Comparison of ENCODE assay signal across 15 cellular contexts in genomic region chr5:126866837-126867236, GRCh38.
DNase-seq lines count a peak whose midpoint lies in the region; ATAC-seq, FAIRE-seq and TF ChIP-seq lines count a peak whose summit lies in the region.
"Had no signal": no experiment of that assay in that cellular context is flagged by ENCODE, and none has a peak within 500 bp of the region (broad histone marks: within the 10 kb centered on the region; RNA-seq: fewer than 3 reads in every experiment).

No MANE protein-coding gene starts in this region.

- H3K4me3 ChIP-seq in heart left ventricle (no peak overlapping the region), left ventricle myocardium inferior (no peak overlapping the region), pancreas (no peak overlapping the region)
- H3K4me3 ChIP-seq: A549, PC-9, SK-N-MC had no signal

- ATAC-seq in heart left ventricle (peak in 3 of 4 donors; percentile 9 to 58 (median 29)), left ventricle myocardium superior (peak; percentile 64), HG03097 (IDR thresholded peaks at IDR 0.05; ENCODE audit: low FRiP score, unreplicated experiment) (no peak), pancreas (no peak)
- ATAC-seq: A549 had no signal

- H3K27me3 ChIP-seq in heart left ventricle (no peaks in the 10 kb centered on the region), left ventricle myocardium inferior (ENCODE audit: low read depth) (no peaks in the 10 kb centered on the region), pancreas (no peaks in the 10 kb centered on the region)

- TF ChIP-seq CTCF in heart left ventricle (IDR thresholded peaks at IDR 0.05), result no peak
- TF ChIP-seq CTCF in left ventricle myocardium inferior (IDR thresholded peaks at IDR 0.05; ENCODE audit: borderline replicate concordance), result no peak
- TF ChIP-seq CTCF in pancreas (IDR thresholded peaks at IDR 0.05), result no peak

- FAIRE-seq in pancreas (lab: Jason Lieb, UNC), result no peak
- FAIRE-seq: A549 had no signal

- H3K9me3 ChIP-seq in heart left ventricle (no peaks in the 10 kb centered on the region), left ventricle myocardium inferior (replicated peaks) (no peaks in the 10 kb centered on the region), pancreas (no peaks in the 10 kb centered on the region)
- H3K9me3 ChIP-seq: A549 had no signal

- peaks cover 0 to 15% (median 0%) of the 10 kb centered on the region in 9 donors for H3K36me3 ChIP-seq in heart left ventricle
- H3K36me3 ChIP-seq in left ventricle myocardium inferior, result peaks cover 3% of the 10 kb centered on the region
- H3K36me3 ChIP-seq in pancreas, result no peaks in the 10 kb centered on the region

- intact Hi-C loops in heart left ventricle (cut with DNase I) (no loop called here), left ventricle myocardium inferior (cut with micrococcal nuclease) (no loop called here), left ventricle myocardium superior (cut with micrococcal nuclease) (no loop called here), pancreas (cut with DNase I) (no loop called here)

- H3K27ac ChIP-seq in heart left ventricle (no peak overlapping the region), left ventricle myocardium inferior (replicated peaks) (no peak overlapping the region), pancreas (no peak overlapping the region)
- H3K27ac ChIP-seq: A549, PC-9, SK-N-MC had no signal

- WGBS in heart left ventricle, 4 donors, result 58 to 74% (median 61%) methylated on average over 1 to 2 of the region's 2 CpGs
- WGBS in pancreas, 2 donors, result 88 to 98% methylated on average over 2 of the region's 2 CpGs

- no peak for TF ChIP-seq POLR2A in heart left ventricle (IDR thresholded peaks at IDR 0.05)

- H3K4me1 ChIP-seq in heart left ventricle (peaks cover 0 to 27% (median 5%) of the 10 kb centered on the region in 12 donors), left ventricle myocardium inferior (peaks cover 20% of the 10 kb centered on the region), pancreas (no peaks in the 10 kb centered on the region)
- H3K4me1 ChIP-seq: A549 had no signal

- DNase-seq in heart left ventricle (no peak), left ventricle myocardium inferior (no peak), cerebellar cortex (ENCODE audit: low spot score) (peak; percentile 73), left ventricle myocardium superior (no peak), ureter (ENCODE audit: low spot score) (peak; percentile 8), NCI-H1417 treated with DMSO at 0.1 percent for 48 hours (lab: John Stamatoyannopoulos, UW) (no peak), pancreas (no peak)
- DNase-seq: EL, H7, NCI-H187 treated with DMSO at 0.1 percent for 48 hours, NCI-H748 treated with DMSO at 0.1 percent for 48 hours, PC-9 had no signal

Comparison
In these comparisons a context has a peak if more than half of its experiments do, and no peak if none do; other contexts are left out.
1. ATAC-seq: peak in heart left ventricle (3 of 4) and left ventricle myocardium superior (single experiment); none in HG03097 (single experiment) and pancreas (0 of 4).
2. DNase-seq: peak in cerebellar cortex (single experiment) and ureter (single experiment); none in heart left ventricle (0 of 5), left ventricle myocardium inferior (single experiment), left ventricle myocardium superior (single experiment), NCI-H1417 treated with DMSO at 0.1 percent for 48 hours (single experiment) and pancreas (0 of 6).